Comparison of ENCODE assay signal across 1 cellular context in the genomic region with DNA sequence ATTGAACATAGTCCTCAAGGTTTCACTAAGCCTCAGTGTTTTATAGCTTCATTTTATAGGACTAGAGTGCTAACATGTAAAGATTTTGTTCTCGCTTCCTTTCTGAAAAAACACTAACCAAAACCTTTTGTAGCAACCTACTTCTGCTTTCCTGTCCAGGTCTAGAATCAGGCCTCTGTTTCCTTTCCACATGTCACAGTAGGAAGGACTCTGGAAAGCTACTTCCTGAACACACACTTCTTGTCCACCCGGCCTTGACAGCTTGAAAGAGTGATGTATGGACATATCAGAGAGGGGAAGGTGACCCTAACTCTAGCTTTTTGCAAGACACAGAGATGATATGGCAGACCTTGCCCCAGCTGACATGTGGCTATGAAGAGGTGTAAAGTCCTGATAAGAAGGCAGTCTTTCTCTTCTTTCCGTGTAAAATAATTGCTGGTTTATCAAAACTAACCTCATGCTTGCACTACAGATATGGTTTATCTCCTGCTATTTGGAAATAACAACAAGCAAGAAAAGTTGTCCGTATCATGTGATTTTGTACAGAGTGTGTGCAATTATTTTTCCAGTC.
TF ChIP-seq lines count a peak whose summit lies in the region.

No MANE protein-coding gene starts in this region.

TF ChIP-seq in K562, 482 proteins besides CTCF, POLR2A, EP300 and RAD21 (continued from another document and continues in another):
- TF ChIP-seq, protein P1, sequence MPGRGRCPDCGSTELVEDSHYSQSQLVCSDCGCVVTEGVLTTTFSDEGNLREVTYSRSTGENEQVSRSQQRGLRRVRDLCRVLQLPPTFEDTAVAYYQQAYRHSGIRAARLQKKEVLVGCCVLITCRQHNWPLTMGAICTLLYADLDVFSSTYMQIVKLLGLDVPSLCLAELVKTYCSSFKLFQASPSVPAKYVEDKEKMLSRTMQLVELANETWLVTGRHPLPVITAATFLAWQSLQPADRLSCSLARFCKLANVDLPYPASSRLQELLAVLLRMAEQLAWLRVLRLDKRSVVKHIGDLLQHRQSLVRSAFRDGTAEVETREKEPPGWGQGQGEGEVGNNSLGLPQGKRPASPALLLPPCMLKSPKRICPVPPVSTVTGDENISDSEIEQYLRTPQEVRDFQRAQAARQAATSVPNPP (IDR thresholded peaks at IDR 0.05; ENCODE audit: borderline replicate concordance, insufficient read depth, insufficient read length): no peak
- no peak for TF ChIP-seq SMAD1 (IDR thresholded peaks at IDR 0.05; ENCODE audit: low read depth, low read length, partially characterized antibody)
- TF ChIP-seq RBM39 (optimal IDR thresholded peaks at IDR 0.05; ENCODE audit: low read depth, low read length): no peak
- TF ChIP-seq RUNX1 (IDR thresholded peaks at IDR 0.05; ENCODE audit: low read depth): no peak
- TF ChIP-seq CBX2 (IDR thresholded peaks at IDR 0.05; ENCODE audit: insufficient read depth, low read length, poor library complexity, severe bottlenecking): no peak
- no peak for TF ChIP-seq HIVEP1 (CRISPR knock-in tag; IDR thresholded peaks at IDR 0.05)
- TF ChIP-seq THRAP3 (IDR thresholded peaks at IDR 0.05; ENCODE audit: borderline replicate concordance): no peak
- TF ChIP-seq POLR2H (tag; IDR thresholded peaks at IDR 0.05; ENCODE audit: low read depth): no peak
- no peak for TF ChIP-seq PHTF2 (CRISPR knock-in tag; IDR thresholded peaks at IDR 0.05)
- peak; percentile 61; the same call in 1 of the 2 replicates for TF ChIP-seq NFIC (IDR thresholded peaks at IDR 0.05)
- peak in 1 of 2 experiments; percentile 37; a peak in 1 of 4 replicates for TF ChIP-seq ARNT (IDR thresholded peaks at IDR 0.05)
- TF ChIP-seq MCM3 (IDR thresholded peaks at IDR 0.05): no peak
- no peak for TF ChIP-seq TCF7L2 (IDR thresholded peaks at IDR 0.05; ENCODE audit: low read depth, low read length)
- TF ChIP-seq HMBOX1 (IDR thresholded peaks at IDR 0.05): peak; percentile 30; the same call in 1 of the 2 replicates
- no peak for TF ChIP-seq ZNF133 (CRISPR knock-in tag; IDR thresholded peaks at IDR 0.05)
- TF ChIP-seq, protein P2, sequence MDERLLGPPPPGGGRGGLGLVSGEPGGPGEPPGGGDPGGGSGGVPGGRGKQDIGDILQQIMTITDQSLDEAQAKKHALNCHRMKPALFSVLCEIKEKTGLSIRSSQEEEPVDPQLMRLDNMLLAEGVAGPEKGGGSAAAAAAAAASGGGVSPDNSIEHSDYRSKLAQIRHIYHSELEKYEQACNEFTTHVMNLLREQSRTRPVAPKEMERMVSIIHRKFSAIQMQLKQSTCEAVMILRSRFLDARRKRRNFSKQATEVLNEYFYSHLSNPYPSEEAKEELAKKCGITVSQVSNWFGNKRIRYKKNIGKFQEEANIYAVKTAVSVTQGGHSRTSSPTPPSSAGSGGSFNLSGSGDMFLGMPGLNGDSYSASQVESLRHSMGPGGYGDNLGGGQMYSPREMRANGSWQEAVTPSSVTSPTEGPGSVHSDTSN (CRISPR knock-in tag; IDR thresholded peaks at IDR 0.05; ENCODE audit: low read depth): no peak
- TF ChIP-seq, protein P2 (tag; conservative IDR thresholded peaks at IDR 0.05; ENCODE audit: low read depth): peak; percentile 87
- TF ChIP-seq XRCC4 (IDR thresholded peaks at IDR 0.05; ENCODE audit: extremely low read depth, insufficient read depth, insufficient read length): no peak
- TF ChIP-seq, protein P3, sequence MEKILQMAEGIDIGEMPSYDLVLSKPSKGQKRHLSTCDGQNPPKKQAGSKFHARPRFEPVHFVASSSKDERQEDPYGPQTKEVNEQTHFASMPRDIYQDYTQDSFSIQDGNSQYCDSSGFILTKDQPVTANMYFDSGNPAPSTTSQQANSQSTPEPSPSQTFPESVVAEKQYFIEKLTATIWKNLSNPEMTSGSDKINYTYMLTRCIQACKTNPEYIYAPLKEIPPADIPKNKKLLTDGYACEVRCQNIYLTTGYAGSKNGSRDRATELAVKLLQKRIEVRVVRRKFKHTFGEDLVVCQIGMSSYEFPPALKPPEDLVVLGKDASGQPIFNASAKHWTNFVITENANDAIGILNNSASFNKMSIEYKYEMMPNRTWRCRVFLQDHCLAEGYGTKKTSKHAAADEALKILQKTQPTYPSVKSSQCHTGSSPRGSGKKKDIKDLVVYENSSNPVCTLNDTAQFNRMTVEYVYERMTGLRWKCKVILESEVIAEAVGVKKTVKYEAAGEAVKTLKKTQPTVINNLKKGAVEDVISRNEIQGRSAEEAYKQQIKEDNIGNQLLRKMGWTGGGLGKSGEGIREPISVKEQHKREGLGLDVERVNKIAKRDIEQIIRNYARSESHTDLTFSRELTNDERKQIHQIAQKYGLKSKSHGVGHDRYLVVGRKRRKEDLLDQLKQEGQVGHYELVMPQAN (IDR thresholded peaks at IDR 0.05; ENCODE audit: borderline replicate concordance): no peak
- TF ChIP-seq PHF20 (IDR thresholded peaks at IDR 0.05; ENCODE audit: partially characterized antibody): no peak
- TF ChIP-seq, protein P4, sequence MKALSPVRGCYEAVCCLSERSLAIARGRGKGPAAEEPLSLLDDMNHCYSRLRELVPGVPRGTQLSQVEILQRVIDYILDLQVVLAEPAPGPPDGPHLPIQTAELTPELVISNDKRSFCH (CRISPR knock-in tag; IDR thresholded peaks at IDR 0.05): no peak
- TF ChIP-seq, protein P4 (tag; IDR thresholded peaks at IDR 0.05): no peak
- TF ChIP-seq ZNF584 (CRISPR knock-in tag; IDR thresholded peaks at IDR 0.05; ENCODE audit: low read depth): no peak
- TF ChIP-seq, protein P5, sequence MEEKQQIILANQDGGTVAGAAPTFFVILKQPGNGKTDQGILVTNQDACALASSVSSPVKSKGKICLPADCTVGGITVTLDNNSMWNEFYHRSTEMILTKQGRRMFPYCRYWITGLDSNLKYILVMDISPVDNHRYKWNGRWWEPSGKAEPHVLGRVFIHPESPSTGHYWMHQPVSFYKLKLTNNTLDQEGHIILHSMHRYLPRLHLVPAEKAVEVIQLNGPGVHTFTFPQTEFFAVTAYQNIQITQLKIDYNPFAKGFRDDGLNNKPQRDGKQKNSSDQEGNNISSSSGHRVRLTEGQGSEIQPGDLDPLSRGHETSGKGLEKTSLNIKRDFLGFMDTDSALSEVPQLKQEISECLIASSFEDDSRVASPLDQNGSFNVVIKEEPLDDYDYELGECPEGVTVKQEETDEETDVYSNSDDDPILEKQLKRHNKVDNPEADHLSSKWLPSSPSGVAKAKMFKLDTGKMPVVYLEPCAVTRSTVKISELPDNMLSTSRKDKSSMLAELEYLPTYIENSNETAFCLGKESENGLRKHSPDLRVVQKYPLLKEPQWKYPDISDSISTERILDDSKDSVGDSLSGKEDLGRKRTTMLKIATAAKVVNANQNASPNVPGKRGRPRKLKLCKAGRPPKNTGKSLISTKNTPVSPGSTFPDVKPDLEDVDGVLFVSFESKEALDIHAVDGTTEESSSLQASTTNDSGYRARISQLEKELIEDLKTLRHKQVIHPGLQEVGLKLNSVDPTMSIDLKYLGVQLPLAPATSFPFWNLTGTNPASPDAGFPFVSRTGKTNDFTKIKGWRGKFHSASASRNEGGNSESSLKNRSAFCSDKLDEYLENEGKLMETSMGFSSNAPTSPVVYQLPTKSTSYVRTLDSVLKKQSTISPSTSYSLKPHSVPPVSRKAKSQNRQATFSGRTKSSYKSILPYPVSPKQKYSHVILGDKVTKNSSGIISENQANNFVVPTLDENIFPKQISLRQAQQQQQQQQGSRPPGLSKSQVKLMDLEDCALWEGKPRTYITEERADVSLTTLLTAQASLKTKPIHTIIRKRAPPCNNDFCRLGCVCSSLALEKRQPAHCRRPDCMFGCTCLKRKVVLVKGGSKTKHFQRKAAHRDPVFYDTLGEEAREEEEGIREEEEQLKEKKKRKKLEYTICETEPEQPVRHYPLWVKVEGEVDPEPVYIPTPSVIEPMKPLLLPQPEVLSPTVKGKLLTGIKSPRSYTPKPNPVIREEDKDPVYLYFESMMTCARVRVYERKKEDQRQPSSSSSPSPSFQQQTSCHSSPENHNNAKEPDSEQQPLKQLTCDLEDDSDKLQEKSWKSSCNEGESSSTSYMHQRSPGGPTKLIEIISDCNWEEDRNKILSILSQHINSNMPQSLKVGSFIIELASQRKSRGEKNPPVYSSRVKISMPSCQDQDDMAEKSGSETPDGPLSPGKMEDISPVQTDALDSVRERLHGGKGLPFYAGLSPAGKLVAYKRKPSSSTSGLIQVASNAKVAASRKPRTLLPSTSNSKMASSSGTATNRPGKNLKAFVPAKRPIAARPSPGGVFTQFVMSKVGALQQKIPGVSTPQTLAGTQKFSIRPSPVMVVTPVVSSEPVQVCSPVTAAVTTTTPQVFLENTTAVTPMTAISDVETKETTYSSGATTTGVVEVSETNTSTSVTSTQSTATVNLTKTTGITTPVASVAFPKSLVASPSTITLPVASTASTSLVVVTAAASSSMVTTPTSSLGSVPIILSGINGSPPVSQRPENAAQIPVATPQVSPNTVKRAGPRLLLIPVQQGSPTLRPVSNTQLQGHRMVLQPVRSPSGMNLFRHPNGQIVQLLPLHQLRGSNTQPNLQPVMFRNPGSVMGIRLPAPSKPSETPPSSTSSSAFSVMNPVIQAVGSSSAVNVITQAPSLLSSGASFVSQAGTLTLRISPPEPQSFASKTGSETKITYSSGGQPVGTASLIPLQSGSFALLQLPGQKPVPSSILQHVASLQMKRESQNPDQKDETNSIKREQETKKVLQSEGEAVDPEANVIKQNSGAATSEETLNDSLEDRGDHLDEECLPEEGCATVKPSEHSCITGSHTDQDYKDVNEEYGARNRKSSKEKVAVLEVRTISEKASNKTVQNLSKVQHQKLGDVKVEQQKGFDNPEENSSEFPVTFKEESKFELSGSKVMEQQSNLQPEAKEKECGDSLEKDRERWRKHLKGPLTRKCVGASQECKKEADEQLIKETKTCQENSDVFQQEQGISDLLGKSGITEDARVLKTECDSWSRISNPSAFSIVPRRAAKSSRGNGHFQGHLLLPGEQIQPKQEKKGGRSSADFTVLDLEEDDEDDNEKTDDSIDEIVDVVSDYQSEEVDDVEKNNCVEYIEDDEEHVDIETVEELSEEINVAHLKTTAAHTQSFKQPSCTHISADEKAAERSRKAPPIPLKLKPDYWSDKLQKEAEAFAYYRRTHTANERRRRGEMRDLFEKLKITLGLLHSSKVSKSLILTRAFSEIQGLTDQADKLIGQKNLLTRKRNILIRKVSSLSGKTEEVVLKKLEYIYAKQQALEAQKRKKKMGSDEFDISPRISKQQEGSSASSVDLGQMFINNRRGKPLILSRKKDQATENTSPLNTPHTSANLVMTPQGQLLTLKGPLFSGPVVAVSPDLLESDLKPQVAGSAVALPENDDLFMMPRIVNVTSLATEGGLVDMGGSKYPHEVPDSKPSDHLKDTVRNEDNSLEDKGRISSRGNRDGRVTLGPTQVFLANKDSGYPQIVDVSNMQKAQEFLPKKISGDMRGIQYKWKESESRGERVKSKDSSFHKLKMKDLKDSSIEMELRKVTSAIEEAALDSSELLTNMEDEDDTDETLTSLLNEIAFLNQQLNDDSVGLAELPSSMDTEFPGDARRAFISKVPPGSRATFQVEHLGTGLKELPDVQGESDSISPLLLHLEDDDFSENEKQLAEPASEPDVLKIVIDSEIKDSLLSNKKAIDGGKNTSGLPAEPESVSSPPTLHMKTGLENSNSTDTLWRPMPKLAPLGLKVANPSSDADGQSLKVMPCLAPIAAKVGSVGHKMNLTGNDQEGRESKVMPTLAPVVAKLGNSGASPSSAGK (IDR thresholded peaks at IDR 0.05): no peak; the same call in 1 of the 2 replicates
- TF ChIP-seq DEAF1 (CRISPR knock-in tag; IDR thresholded peaks at IDR 0.05): no peak
- TF ChIP-seq ASH1L (IDR thresholded peaks at IDR 0.05; ENCODE audit: borderline replicate concordance, low read depth, partially characterized antibody): no peak
- TF ChIP-seq RB1 (IDR thresholded peaks at IDR 0.05; ENCODE audit: low read depth): no peak
- no peak for TF ChIP-seq SRF (CRISPR knock-in tag; IDR thresholded peaks at IDR 0.05)
- peak; percentile 49 for TF ChIP-seq HMGN3 (IDR thresholded peaks at IDR 0.05; ENCODE audit: borderline replicate concordance, extremely low read depth, insufficient read length, low read depth, low read length)
- TF ChIP-seq DPF2 (IDR thresholded peaks at IDR 0.05): peak; percentile 78; the same call in 1 of the 2 replicates
- TF ChIP-seq MCM2 (IDR thresholded peaks at IDR 0.05; ENCODE audit: low read depth): no peak
- peak; percentile 65; the same call in 1 of the 2 replicates for TF ChIP-seq PML (IDR thresholded peaks at IDR 0.05; ENCODE audit: low read length)
- no peak for TF ChIP-seq ZNF41 (CRISPR knock-in tag; conservative IDR thresholded peaks at IDR 0.05)
- peak; percentile 79 for TF ChIP-seq ESRRA (IDR thresholded peaks at IDR 0.05; ENCODE audit: borderline replicate concordance, low read depth)
- TF ChIP-seq, protein P6, sequence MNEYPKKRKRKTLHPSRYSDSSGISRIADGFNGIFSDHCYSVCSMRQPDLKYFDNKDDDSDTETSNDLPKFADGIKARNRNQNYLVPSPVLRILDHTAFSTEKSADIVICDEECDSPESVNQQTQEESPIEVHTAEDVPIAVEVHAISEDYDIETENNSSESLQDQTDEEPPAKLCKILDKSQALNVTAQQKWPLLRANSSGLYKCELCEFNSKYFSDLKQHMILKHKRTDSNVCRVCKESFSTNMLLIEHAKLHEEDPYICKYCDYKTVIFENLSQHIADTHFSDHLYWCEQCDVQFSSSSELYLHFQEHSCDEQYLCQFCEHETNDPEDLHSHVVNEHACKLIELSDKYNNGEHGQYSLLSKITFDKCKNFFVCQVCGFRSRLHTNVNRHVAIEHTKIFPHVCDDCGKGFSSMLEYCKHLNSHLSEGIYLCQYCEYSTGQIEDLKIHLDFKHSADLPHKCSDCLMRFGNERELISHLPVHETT (CRISPR knock-in tag; conservative IDR thresholded peaks at IDR 0.05 in 1 of 2, IDR thresholded peaks at IDR 0.05 in 1 of 2): no peak
